Comparison of ENCODE assay signal across 12 cellular contexts in genomic region chr10:47037654-47038425, GRCh38.
"Had no signal": no experiment of that assay in that cellular context is flagged by ENCODE, and none has a peak within 500 bp of the region (broad histone marks: within the 10 kb centered on the region; RNA-seq: fewer than 3 reads in every experiment).

No MANE protein-coding gene starts in this region.

- DNase-seq: activated CD4-positive, alpha-beta T cell treated with anti-CD3 and anti-CD28 coated beads for 36 hours; activated CD8-positive, alpha-beta T cell treated with anti-CD3 and anti-CD28 coated beads for 36 hours; activated naive CD4-positive, alpha-beta T cell treated with anti-CD3 and anti-CD28 coated beads, Interleukin-2, amount 10 ng/mL, durations not matched to agents 7 days and 5 days; amniotic stem cell; brain microvascular endothelial cell; cerebellar nuclear complex; endodermal cell; hippocampal formation; nucleus accumbens; stimulated activated CD4-positive, alpha-beta T cell treated with anti-CD3 and anti-CD28 coated beads, Interleukin-4, amount 100 ng/mL, for 24 hours; stomach had no signal

- H3K27ac ChIP-seq: brain microvascular endothelial cell, stomach, thoracic aorta had no signal

- ATAC-seq: activated CD4-positive, alpha-beta T cell treated with anti-CD3 and anti-CD28 coated beads for 36 hours; activated CD8-positive, alpha-beta T cell treated with anti-CD3 and anti-CD28 coated beads for 36 hours had no signal

- H3K36me3 ChIP-seq: brain microvascular endothelial cell, stomach, thoracic aorta had no signal

- H3K9me3 ChIP-seq: stomach, thoracic aorta had no signal

- H3K4me1 ChIP-seq: stomach had no signal

- H3K4me3 ChIP-seq: stomach, thoracic aorta had no signal
